ENCODE assay signal across 23 cellular contexts in the genomic region with DNA sequence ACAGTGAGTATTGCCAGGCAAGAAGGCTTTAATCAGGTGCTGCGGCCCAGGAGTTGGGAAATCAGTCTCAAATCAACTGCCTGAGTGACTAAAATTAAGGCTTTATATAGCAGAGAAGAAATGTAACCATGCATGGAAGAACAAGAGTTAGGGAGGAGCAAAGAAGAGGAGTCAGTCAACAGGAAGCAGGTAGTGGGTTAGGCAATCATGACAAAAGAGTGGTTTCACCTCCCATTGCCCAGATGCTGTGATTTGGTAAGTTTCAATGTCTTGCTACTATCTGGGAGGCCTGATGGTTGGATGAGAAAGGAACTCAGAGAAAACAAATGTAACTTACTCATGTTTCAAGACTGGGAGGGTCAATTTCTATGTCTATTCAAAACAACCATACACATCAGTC.
A peak's percentile ranks its signal among the peaks of the same experiment; 100 is the strongest.
DNase-seq lines count a peak whose midpoint lies in the region; ATAC-seq, FAIRE-seq and TF ChIP-seq lines count a peak whose summit lies in the region.
"Had no signal": no experiment of that assay in that cellular context is flagged by ENCODE, and none has a peak within 500 bp of the region (broad histone marks: within the 10 kb centered on the region; RNA-seq: fewer than 3 reads in every experiment).

No MANE protein-coding gene starts in this region.

- peak overlapping the region in 7 of 11 experiments; percentile 1 to 43 (median 18); a peak in 10 of 22 replicates for H3K4me2 ChIP-seq in BLaER1 treated with 17β-estradiol and CSF1 and Interleukin-3, amounts not matched to agents 10 nM and 100 nM

- peak overlapping the region in 8 of 11 experiments; percentile 6 to 52 (median 27); a peak in 7 of 22 replicates for H3K27ac ChIP-seq in BLaER1 treated with 17β-estradiol and CSF1 and Interleukin-3, amounts not matched to agents 10 nM and 100 nM

- no peak overlapping the region for H3K9ac ChIP-seq in BLaER1 treated with 17β-estradiol and CSF1 and Interleukin-3, amounts not matched to agents 10 nM and 100 nM

- ATAC-seq in activated CD8-positive, alpha-beta T cell treated with anti-CD3 and anti-CD28 coated beads for 36 hours = peak; percentile 69
- ATAC-seq: GM12878, K562 had no signal

- no peak overlapping the region for H3K4me3 Mint-ChIP-seq in activated CD4-positive, alpha-beta T cell treated with anti-CD3 and anti-CD28 coated beads, Interleukin-2, amount 10 ng/mL, durations not matched to agents 24 days and 14 days
- H3K4me3 Mint-ChIP-seq in activated CD8-positive, alpha-beta T cell treated with anti-CD3 and anti-CD28 coated beads for 36 hours = no peak overlapping the region
- H3K4me3 Mint-ChIP-seq: CD4-positive, alpha-beta T cell had no signal

- FAIRE-seq in bronchial epithelial cell (lab: Jason Lieb, UNC) = no peak
- FAIRE-seq: GM12878, K562 had no signal

- CTCF ChIA-PET in activated CD8-positive, alpha-beta T cell treated with anti-CD3 and anti-CD28 coated beads for 36 hours (lab: Charles Lee) = no interaction called here

- TF ChIP-seq CTCF in activated CD8-positive, alpha-beta T cell treated with anti-CD3 and anti-CD28 coated beads for 36 hours (IDR thresholded peaks at IDR 0.05) = no peak
- TF ChIP-seq CTCF in bronchial epithelial cell (IDR thresholded peaks at IDR 0.05; ENCODE audit: insufficient read depth, low read length, severe bottlenecking) = no peak

- H3K27me3 ChIP-seq in BLaER1 treated with 17β-estradiol and CSF1 and Interleukin-3, amounts not matched to agents 10 nM and 100 nM = no peaks in the 10 kb centered on the region
- H3K27me3 ChIP-seq in bronchial epithelial cell (ENCODE audit: control insufficient read depth, insufficient read depth, low read length) = no peaks in the 10 kb centered on the region

- peaks cover 3% of the 10 kb centered on the region for H3K9me3 Mint-ChIP-seq in activated CD4-positive, alpha-beta T cell treated with anti-CD3 and anti-CD28 coated beads, Interleukin-2, amount 10 ng/mL, durations not matched to agents 24 days and 14 days
- H3K9me3 Mint-ChIP-seq in activated CD8-positive, alpha-beta T cell treated with anti-CD3 and anti-CD28 coated beads for 36 hours = peaks cover 18% of the 10 kb centered on the region
- H3K9me3 Mint-ChIP-seq: CD4-positive, alpha-beta T cell had no signal

- no peaks in the 10 kb centered on the region for H3K36me3 ChIP-seq in BLaER1 treated with 17β-estradiol and CSF1 and Interleukin-3, amounts not matched to agents 10 nM and 100 nM
- H3K36me3 ChIP-seq in bronchial epithelial cell (ENCODE audit: control insufficient read depth, insufficient read depth, low read length) = no peaks in the 10 kb centered on the region

- no peaks in the 10 kb centered on the region for H4K20me1 ChIP-seq in BLaER1 treated with 17β-estradiol and CSF1 and Interleukin-3, amounts not matched to agents 10 nM and 100 nM

- peaks cover 1% of the 10 kb centered on the region for H3K27me3 Mint-ChIP-seq in activated CD4-positive, alpha-beta T cell treated with anti-CD3 and anti-CD28 coated beads, Interleukin-2, amount 10 ng/mL, durations not matched to agents 24 days and 14 days
- no peaks in the 10 kb centered on the region for H3K27me3 Mint-ChIP-seq in activated CD8-positive, alpha-beta T cell treated with anti-CD3 and anti-CD28 coated beads for 36 hours
- H3K27me3 Mint-ChIP-seq: CD4-positive, alpha-beta T cell had no signal

- H3K4me3 ChIP-seq in BLaER1 treated with 17β-estradiol and CSF1 and Interleukin-3, amounts not matched to agents 10 nM and 100 nM = no peak overlapping the region
- H3K4me3 ChIP-seq in bronchial epithelial cell (ENCODE audit: low read depth, low read length) = no peak overlapping the region
- H3K4me3 ChIP-seq: GM12878, K562 had no signal

- peak; percentile 52 for DNase-seq in activated CD4-positive, alpha-beta T cell treated with anti-CD3 and anti-CD28 coated beads, Interleukin-2, amount 10 ng/mL, durations not matched to agents 24 days and 14 days
- no peak for DNase-seq in activated CD4-positive, alpha-beta T cell treated with anti-CD3 and anti-CD28 coated beads, Interleukin-2, amount 50 U/mL, for 48 hours
- no peak for DNase-seq in activated CD8-positive, alpha-beta T cell treated with anti-CD3 and anti-CD28 coated beads for 36 hours
- peak; percentile 4 for DNase-seq in bronchial epithelial cell (ENCODE audit: low read depth)
- no peak for DNase-seq in SIG-M5 treated with dmso at 0.1 percent for 504 hours (lab: John Stamatoyannopoulos, UW; ENCODE audit: unreplicated experiment)
- DNase-seq in NCI-H524 (lab: John Stamatoyannopoulos, UW) = no peak
- DNase-seq in iPS-NIHi7 (ENCODE audit: extremely low spot score) = no peak
- DNase-seq: 8988T; CD4-positive, alpha-beta T cell; DMS53; EL; GOT3; MV-4-11; NCI-H1417; NCI-H187; NCI-H2107; NCI-H510A; NCI-H774; OCI-M1; Right ventricle myocardium superior had no signal

- H3K4me1 ChIP-seq in BLaER1 treated with 17β-estradiol and CSF1 and Interleukin-3, amounts not matched to agents 10 nM and 100 nM = peaks cover 0 to 8% (median 5%) of the 10 kb centered on the region in 10 experiments; a peak in 11 of 20 replicates

- H3K36me3 Mint-ChIP-seq in activated CD4-positive, alpha-beta T cell treated with anti-CD3 and anti-CD28 coated beads, Interleukin-2, amount 10 ng/mL, durations not matched to agents 24 days and 14 days (ENCODE audit: low read depth) = no peaks in the 10 kb centered on the region
- H3K36me3 Mint-ChIP-seq in activated CD8-positive, alpha-beta T cell treated with anti-CD3 and anti-CD28 coated beads for 36 hours (ENCODE audit: low read depth) = peaks cover 14% of the 10 kb centered on the region

- POLR2A ChIA-PET in activated CD8-positive, alpha-beta T cell treated with anti-CD3 and anti-CD28 coated beads for 36 hours (lab: Charles Lee) = no interaction called here

- intact Hi-C loops in activated CD4-positive, alpha-beta T cell treated with anti-CD3 and anti-CD28 coated beads, Interleukin-2, amount 10 ng/mL, durations not matched to agents 24 days and 14 days (cut with micrococcal nuclease) = no loop called here
- intact Hi-C loops in activated CD8-positive, alpha-beta T cell treated with anti-CD3 and anti-CD28 coated beads for 36 hours (cut with micrococcal nuclease) = no loop called here

- H3K9me3 ChIP-seq in BLaER1 treated with 17β-estradiol and CSF1 and Interleukin-3, amounts not matched to agents 10 nM and 100 nM (replicated peaks in 1 of 11) = peaks cover 16 to 27% (median 22%) of the 10 kb centered on the region in 11 experiments; a peak in 21 of 22 replicates

- H3K27ac Mint-ChIP-seq in activated CD4-positive, alpha-beta T cell treated with anti-CD3 and anti-CD28 coated beads, Interleukin-2, amount 10 ng/mL, durations not matched to agents 24 days and 14 days = no peak overlapping the region
- H3K27ac Mint-ChIP-seq in activated CD8-positive, alpha-beta T cell treated with anti-CD3 and anti-CD28 coated beads for 36 hours = peak overlapping the region; percentile 32
- H3K27ac Mint-ChIP-seq: CD4-positive, alpha-beta T cell had no signal

- H3K4me1 Mint-ChIP-seq in activated CD4-positive, alpha-beta T cell treated with anti-CD3 and anti-CD28 coated beads, Interleukin-2, amount 10 ng/mL, durations not matched to agents 24 days and 14 days = peaks cover 10% of the 10 kb centered on the region
- H3K4me1 Mint-ChIP-seq in activated CD8-positive, alpha-beta T cell treated with anti-CD3 and anti-CD28 coated beads for 36 hours (ENCODE audit: low read depth) = peaks cover 26% of the 10 kb centered on the region

Comparison
In these comparisons a context has a peak if more than half of its experiments do, and no peak if none do; other contexts are left out.
1. DNase-seq: peak in activated CD4-positive, alpha-beta T cell treated with anti-CD3 and anti-CD28 coated beads, Interleukin-2, amount 10 ng/mL, durations not matched to agents 24 days and 14 days (single experiment) and bronchial epithelial cell (single experiment); none in activated CD4-positive, alpha-beta T cell treated with anti-CD3 and anti-CD28 coated beads, Interleukin-2, amount 50 U/mL, for 48 hours (0 of 2), activated CD8-positive, alpha-beta T cell treated with anti-CD3 and anti-CD28 coated beads for 36 hours (single experiment), SIG-M5 treated with dmso at 0.1 percent for 504 hours (single experiment), NCI-H524 (0 of 2) and iPS-NIHi7 (single experiment).